ENCODE assay signal across 7 cellular contexts in the genomic region with DNA sequence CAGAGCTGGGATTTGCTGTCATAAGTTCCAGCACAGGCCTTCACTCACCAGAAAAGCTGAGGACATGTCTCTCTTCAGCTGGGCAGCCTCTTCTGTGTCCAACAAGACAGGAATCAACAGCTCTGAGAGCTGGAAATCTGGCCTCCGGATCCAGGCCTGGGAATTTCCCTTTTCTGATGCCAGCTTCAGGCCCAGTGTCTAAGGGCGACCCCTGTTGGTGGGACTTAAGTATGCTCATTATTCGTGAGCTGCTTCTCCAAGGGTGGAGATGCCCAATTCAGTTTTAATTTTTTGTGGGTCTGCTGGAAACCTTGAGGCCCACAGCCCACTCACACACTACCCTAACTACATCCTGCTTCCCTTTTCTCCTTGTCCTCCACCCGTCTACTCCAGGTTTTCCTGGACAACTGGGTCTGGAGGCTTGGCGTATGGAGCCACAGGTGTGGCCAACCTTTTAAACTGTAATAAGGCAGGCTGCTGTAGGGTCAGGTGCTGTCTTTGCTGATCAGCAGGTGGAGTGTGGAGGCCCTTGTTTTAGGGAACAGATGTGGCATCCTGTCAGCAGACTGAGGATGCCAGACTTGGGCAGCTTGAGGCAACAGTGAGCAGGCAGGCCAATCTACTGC. TPM values are rescaled to one million over a fixed set of nuclear protein-coding genes. Genes with fewer than 3 reads are reported as not detected.
A peak's percentile ranks its signal among the peaks of the same experiment; 100 is the strongest.
DNase-seq lines count a peak whose midpoint lies in the region; ATAC-seq, FAIRE-seq and TF ChIP-seq lines count a peak whose summit lies in the region.

No MANE protein-coding gene starts in this region.

- H3K79me2 ChIP-seq in keratinocyte (ENCODE audit: control insufficient read depth, insufficient read depth, low read length), result no peaks in the 10 kb centered on the region

- peak overlapping the region; percentile 86 for H2AFZ ChIP-seq in keratinocyte (ENCODE audit: control insufficient read depth, low read length)

- dilution Hi-C loops in keratinocyte (cut with MboI; ENCODE audit: extremely low pct_ligation_motif_present, low sequenced_read_pairs), result no loop called here

- no peaks in the 10 kb centered on the region for H3K9me3 ChIP-seq in keratinocyte (ENCODE audit: control insufficient read depth, low read depth, low read length)

- no peak overlapping the region for H3K4me3 ChIP-seq in GM12875 (ENCODE audit: low read depth, low read length)
- no peak overlapping the region for H3K4me3 ChIP-seq in WI38 (ENCODE audit: low read depth, low read length)
- H3K4me3 ChIP-seq in cardiac fibroblast (replicated peaks in 1 of 2; ENCODE audit: low read depth in 2 of 2, low read length in 2 of 2), result no peak overlapping the region
- H3K4me3 ChIP-seq in keratinocyte (ENCODE audit: control insufficient read depth in 2 of 3, extremely low read depth in 1 of 3, insufficient read depth in 2 of 3, low read depth in 1 of 3, low read length in 3 of 3), result no peak overlapping the region

- no peak overlapping the region for H3K9ac ChIP-seq in keratinocyte (ENCODE audit: control insufficient read depth, extremely low read depth, insufficient read depth, low read length)

- peaks cover 15% of the 10 kb centered on the region for H3K27me3 ChIP-seq in keratinocyte (ENCODE audit: control insufficient read depth, extremely low read depth, insufficient read depth, low read length)

- no peak for ATAC-seq in GM21447 (IDR thresholded peaks at IDR 0.05; ENCODE audit: unreplicated experiment)

- H3K4me2 ChIP-seq in keratinocyte (ENCODE audit: control insufficient read depth, extremely low read depth, insufficient read depth, low read depth, low read length), result peak overlapping the region; percentile 45

- FAIRE-seq in keratinocyte (lab: Jason Lieb, UNC), result peak; percentile 91

- H3K9me1 ChIP-seq in keratinocyte (ENCODE audit: control insufficient read depth, extremely low read depth, insufficient read depth, low read length), result no peaks in the 10 kb centered on the region

- DNase-seq in NCI-H1694 treated with DMSO at 0.1 percent for 48 hours (lab: John Stamatoyannopoulos, UW), result peak; percentile 60
- peak; percentile 86 to 89 for DNase-seq in cardiac fibroblast (ENCODE audit: low read depth in 2 of 2)
- no peak for DNase-seq in keratinocyte (ENCODE audit: low read depth, low spot score)
- DNase-seq in stimulated activated CD4-positive, alpha-beta T cell treated with anti-CD3 and anti-CD28 coated beads, Interleukin-1b, Interleukin-23, amount 100 ng/mL, for 48 hours, result peak; percentile 62

- H3K4me1 ChIP-seq in keratinocyte (ENCODE audit: control insufficient read depth, extremely low read depth, insufficient read depth, low read length), result peaks cover 35% of the 10 kb centered on the region

- H3K27ac ChIP-seq in keratinocyte (ENCODE audit: control insufficient read depth, insufficient read depth, low read length), result peak overlapping the region; percentile 50

- H3K36me3 ChIP-seq in keratinocyte (ENCODE audit: control insufficient read depth in 2 of 2, extremely low read depth in 1 of 2, insufficient read depth in 2 of 2, low read length in 2 of 2), result no peaks in the 10 kb centered on the region

- no peaks in the 10 kb centered on the region for H4K20me1 ChIP-seq in keratinocyte (ENCODE audit: control insufficient read depth, extremely low read depth, insufficient read depth, low read length)

- TF ChIP-seq CTCF in GM12875 (IDR thresholded peaks at IDR 0.05; ENCODE audit: borderline replicate concordance, insufficient read depth, low read depth, low read length) (peak; percentile 82), WI38 (IDR thresholded peaks at IDR 0.05; ENCODE audit: low read depth, low read length) (peak; percentile 53), cardiac fibroblast (IDR thresholded peaks at IDR 0.05; ENCODE audit: low read depth, low read length) (peak; percentile 78), keratinocyte (optimal IDR thresholded peaks at IDR 0.05 in 1 of 3, IDR thresholded peaks at IDR 0.05 in 1 of 3, conservative IDR thresholded peaks at IDR 0.05 in 1 of 3; ENCODE audit: extremely low read depth in 1 of 3, insufficient read depth in 2 of 3, low read length in 3 of 3) (peak; percentile 46 to 91 (median 78))

RNA-seq across cellular contexts. Expression of a gene that starts 2.6 kb away (rescaled TPM):
- 1.5 to 2.3 TPM (median 2.2 TPM) in 3 replicates for polyA plus RNA-seq in keratinocyte
- polyA plus RNA-seq in keratinocyte (2011; ENCODE audit: low read depth), result 4.6 TPM
- 0.92 and 0.94 TPM in 2 replicates for polyA plus RNA-seq in keratinocyte (2011; cell fraction: cytosol; rRNA removed)
- 5.9 and 6.7 TPM in 2 replicates for polyA plus RNA-seq in keratinocyte (2011; cell fraction: nucleus; rRNA removed)
- 1.7 and 2.9 TPM in 2 replicates for polyA plus RNA-seq in keratinocyte (2012; ENCODE audit: low replicate concordance)
- 3.3 to 3.5 TPM (median 3.5 TPM) in 3 replicates for polyA minus RNA-seq in keratinocyte
- 1.5 TPM for polyA minus RNA-seq in keratinocyte (2011; cell fraction: cytosol; rRNA and poly(A)+ RNA removed)
- 7.7 and 12.0 TPM in 2 replicates for polyA minus RNA-seq in keratinocyte (2011; cell fraction: nucleus; rRNA and poly(A)+ RNA removed)
